In genomic region chr1:160634543-160635491, GRCh38 we compare ENCODE assay signal across 1 cellular context.
TF ChIP-seq lines count a peak whose summit lies in the region.

No MANE protein-coding gene starts in this region.

TF ChIP-seq in H1, 55 proteins besides CTCF, POLR2A, EP300 and RAD21:
- TF ChIP-seq MAFK (IDR thresholded peaks at IDR 0.05; ENCODE audit: low read depth, low read length): no peak
- no peak for TF ChIP-seq NRF1 (IDR thresholded peaks at IDR 0.05; ENCODE audit: low read depth, low read length)
- no peak for TF ChIP-seq TBP (IDR thresholded peaks at IDR 0.05; ENCODE audit: low read depth, low read length)
- TF ChIP-seq SAP30 (IDR thresholded peaks at IDR 0.05; ENCODE audit: insufficient read depth, insufficient replicate concordance, low read length): no peak
- no peak for TF ChIP-seq RXRA (IDR thresholded peaks at IDR 0.05; ENCODE audit: insufficient read depth, low read depth, low read length)
- TF ChIP-seq TEAD4 (IDR thresholded peaks at IDR 0.05; ENCODE audit: low read depth, low read length): no peak
- TF ChIP-seq CBX5 (IDR thresholded peaks at IDR 0.05; ENCODE audit: low read depth, low read length): no peak
- TF ChIP-seq TAF7 (optimal IDR thresholded peaks at IDR 0.05; ENCODE audit: borderline replicate concordance, low read depth, low read length): no peak
